Comparison of ENCODE assay signal across 19 cellular contexts in genomic region chr12:112705037-112705632, GRCh38.
DNase-seq lines count a peak whose midpoint lies in the region; TF ChIP-seq lines count a peak whose summit lies in the region.
"Had no signal": no experiment of that assay in that cellular context is flagged by ENCODE, and none has a peak within 500 bp of the region (broad histone marks: within the 10 kb centered on the region; RNA-seq: fewer than 3 reads in every experiment).

No MANE protein-coding gene starts in this region.

- H3K9me3 ChIP-seq in HEK293 (ENCODE audit: control insufficient read depth, insufficient read depth, low read depth, low read length) (no peaks in the 10 kb centered on the region), trophoblast cell (ENCODE audit: insufficient read depth, low read depth, low read length) (no peaks in the 10 kb centered on the region)
- H3K9me3 ChIP-seq: adrenal gland, prostate gland, uterus had no signal

- H3K23ac ChIP-seq in trophoblast cell (ENCODE audit: low read length), result no peak overlapping the region

- no peak overlapping the region for H4K12ac ChIP-seq in trophoblast cell (ENCODE audit: low read depth, low read length)

- no peak for TF ChIP-seq POLR2A in lower leg skin (IDR thresholded peaks at IDR 0.05)

- H2AFZ ChIP-seq in trophoblast cell (ENCODE audit: insufficient read depth, low read length, poor library complexity), result no peak overlapping the region
- H2AFZ ChIP-seq: PC-9 had no signal

- intact Hi-C loops in lower leg skin (cut with DNase I; ENCODE audit: low total_unique reads), result no loop called here

- DNase-seq in DMS153 treated with DMSO at 0.1 percent for 48 hours (lab: John Stamatoyannopoulos, UW; ENCODE audit: unreplicated experiment), result peak; percentile 8
- peak; percentile 11 for DNase-seq in SW480 (ENCODE audit: low spot score)
- peak; percentile 25 for DNase-seq in iPS DF 4.7 (ENCODE audit: extremely low read depth, low spot score)
- no peak for DNase-seq in HUDEP-2 (lab: John Stamatoyannopoulos, UW; ENCODE audit: unreplicated experiment in 76 of 76)
- no peak for DNase-seq in trophoblast cell
- no peak for DNase-seq in NCI-H524 (lab: John Stamatoyannopoulos, UW)
- no peak for DNase-seq in lower leg skin (ENCODE audit: low spot score in 2 of 2)
- DNase-seq: activated effector memory CD4-positive, alpha-beta T cell treated with Interleukin-2 at 50 U/mL for 16 hours; adrenal gland; GDM1; NCI-H1694 treated with DMSO at 0.1 percent for 48 hours; nephron progenitor cell; PC-9; small intestine; stimulated activated CD4-positive, alpha-beta T cell treated with anti-CD3 and anti-CD28 coated beads, Interleukin-4, amount 100 ng/mL, for 1 hour; T1000; uterus had no signal

- H3K18ac ChIP-seq in trophoblast cell (ENCODE audit: low read length), result no peak overlapping the region

- no peak overlapping the region for H3K9ac ChIP-seq in trophoblast cell (ENCODE audit: low read length)

- H3K14ac ChIP-seq in trophoblast cell (ENCODE audit: low read length), result no peak overlapping the region

- no peak for TF ChIP-seq CTCF in HEK293 (tag by site-specific recombination; IDR thresholded peaks at IDR 0.05)
- TF ChIP-seq CTCF in lower leg skin (IDR thresholded peaks at IDR 0.05), result no peak

- no peaks in the 10 kb centered on the region for H3K79me1 ChIP-seq in trophoblast cell (ENCODE audit: low read length)

- H3K27ac ChIP-seq in HEK293 (ENCODE audit: extremely low read depth, low read depth, low read length) (no peak overlapping the region), trophoblast cell (ENCODE audit: low read depth, low read length) (no peak overlapping the region)
- H3K27ac ChIP-seq: adrenal gland, PC-9, prostate gland, uterus had no signal

- no peak overlapping the region for H3K4ac ChIP-seq in trophoblast cell (ENCODE audit: low read depth, low read length)

- no peaks in the 10 kb centered on the region for H3K4me1 ChIP-seq in HEK293 (ENCODE audit: control insufficient read depth, insufficient read depth, low read length)
- H3K4me1 ChIP-seq in trophoblast cell (ENCODE audit: control insufficient read depth in 1 of 2, insufficient read depth in 2 of 2, low read length in 2 of 2), result no peaks in the 10 kb centered on the region
- H3K4me1 ChIP-seq: adrenal gland, prostate gland, uterus had no signal

- no peak overlapping the region for H2AK5ac ChIP-seq in trophoblast cell (ENCODE audit: low read length)

- H4K91ac ChIP-seq in trophoblast cell (ENCODE audit: low read depth, low read length), result no peak overlapping the region

- H2BK120ac ChIP-seq in trophoblast cell (ENCODE audit: insufficient read depth, low read length, poor library complexity), result no peak overlapping the region

- H3K4me3 ChIP-seq in HEK293 (ENCODE audit: low read depth, low read length) (no peak overlapping the region), trophoblast cell (ENCODE audit: low read depth, low read length) (no peak overlapping the region), lower leg skin (ENCODE audit: low read depth, poor library complexity, severe bottlenecking) (no peak overlapping the region)
- H3K4me3 ChIP-seq: adrenal gland, PC-9, prostate gland, uterus had no signal

- no peak overlapping the region for H4K8ac ChIP-seq in trophoblast cell (ENCODE audit: low read depth, low read length)

- no peaks in the 10 kb centered on the region for H3K27me3 ChIP-seq in trophoblast cell (ENCODE audit: insufficient read depth, low read length)
- H3K27me3 ChIP-seq: adrenal gland, uterus had no signal

- H3K36me3 ChIP-seq in HEK293 (ENCODE audit: control insufficient read depth in 2 of 2, insufficient read depth in 1 of 2, low read length in 2 of 2), result no peaks in the 10 kb centered on the region
- no peaks in the 10 kb centered on the region for H3K36me3 ChIP-seq in trophoblast cell (ENCODE audit: control insufficient read depth in 1 of 2, insufficient read depth in 2 of 2, low read length in 2 of 2)
- H3K36me3 ChIP-seq: adrenal gland, prostate gland, uterus had no signal

- no peak overlapping the region for H2BK12ac ChIP-seq in trophoblast cell (ENCODE audit: low read length)

- CTCF ChIA-PET in HEK293 (lab: Yijun Ruan, JAX), result no interaction called here

- H3K79me2 ChIP-seq in trophoblast cell (ENCODE audit: control insufficient read depth, insufficient read depth, low read length, poor library complexity), result no peaks in the 10 kb centered on the region

- POLR2A ChIA-PET in HEK293 (lab: Yijun Ruan, JAX), result no interaction called here

- H3K4me2 ChIP-seq in trophoblast cell (ENCODE audit: low read length), result no peak overlapping the region
- H3K4me2 ChIP-seq: PC-9 had no signal

- no peak overlapping the region for H2BK5ac ChIP-seq in trophoblast cell (ENCODE audit: low read depth, low read length, poor library complexity)

TF ChIP-seq in HEK293, 187 proteins besides CTCF, POLR2A, EP300 and RAD21:
- no peak for TF ChIP-seq BCL11A (tag by site-specific recombination; IDR thresholded peaks at IDR 0.05; ENCODE audit: low read depth)
- TF ChIP-seq ZNF660 (tag by site-specific recombination; IDR thresholded peaks at IDR 0.05), result no peak
- TF ChIP-seq ZBTB17 (tag by site-specific recombination; IDR thresholded peaks at IDR 0.05), result peak; percentile 56; the same call in 1 of the 2 replicates

Comparison
In these comparisons a context has a peak if more than half of its experiments do, and no peak if none do; other contexts are left out.
1. DNase-seq: peak in DMS153 treated with DMSO at 0.1 percent for 48 hours (single experiment), SW480 (single experiment) and iPS DF 4.7 (single experiment); none in HUDEP-2 (0 of 76), trophoblast cell (0 of 2), NCI-H524 (0 of 2) and lower leg skin (0 of 2).